24 cellular contexts compared by ENCODE assay signal in the genomic region with DNA sequence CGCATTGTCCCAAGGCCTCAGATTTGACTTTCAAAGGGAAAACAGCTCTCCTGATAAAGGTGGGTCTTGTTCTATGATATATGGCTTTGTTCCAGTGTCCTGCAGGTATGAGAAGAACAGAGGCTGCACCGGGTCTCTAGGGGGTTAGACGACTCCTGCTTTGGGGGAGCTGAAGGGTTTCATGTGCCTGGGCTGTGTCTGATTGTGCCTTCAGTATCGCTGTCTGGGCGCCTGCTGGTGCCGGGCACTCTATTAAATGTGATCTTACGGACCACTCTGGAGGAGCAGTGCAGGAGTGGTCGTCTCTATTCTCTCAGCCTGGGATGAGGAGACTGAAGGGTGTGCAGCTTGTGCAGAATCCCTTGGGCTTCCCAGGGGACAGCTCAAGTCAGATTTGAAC.
"Had no signal": no experiment of that assay in that cellular context is flagged by ENCODE, and none has a peak within 500 bp of the region (broad histone marks: within the 10 kb centered on the region; RNA-seq: fewer than 3 reads in every experiment).

No MANE protein-coding gene starts in this region.

- H3K9me3 ChIP-seq: breast epithelium, prostate gland, sigmoid colon, upper lobe of left lung had no signal

- H3K27me3 ChIP-seq: breast epithelium, sigmoid colon, upper lobe of left lung had no signal

- FAIRE-seq: frontal cortex, islet of Langerhans, small intestine had no signal

- H3K4me3 ChIP-seq: breast epithelium, prostate gland, sigmoid colon had no signal

- H3K27ac ChIP-seq: breast epithelium, prostate gland, sigmoid colon had no signal

- H3K27ac Mint-ChIP-seq: activated CD8-positive, alpha-beta T cell treated with anti-CD3 and anti-CD28 coated beads for 36 hours; activated naive CD4-positive, alpha-beta T cell treated with anti-CD3 and anti-CD28 coated beads, Interleukin-2, amount 50 U/mL, for 24 hours; activated T-helper 2 cell treated with anti-CD3 and anti-CD28 coated beads, Interferon-gamma antibody, Interleukin-2, Interleukin-4, amounts not matched to agents 10 μg/mL and 5 μg/mL and 100 μg/mL, durations not matched to agents 14 hours and 24 hours and 36 hours; stimulated activated effector memory CD8-positive, alpha-beta T cell treated with anti-CD3 and anti-CD28 coated beads, Interleukin-12 subunit alpha, Interleukin-12 subunit beta, amount 100 ng/mL, for 72 hours; stimulated activated naive CD8-positive, alpha-beta T cell treated with anti-CD3 and anti-CD28 coated beads, Interleukin-15, Interleukin-2, amounts not matched to agents 100 ng/mL and 50 ng/mL, for 24 hours had no signal

- H3K9me3 Mint-ChIP-seq: activated CD8-positive, alpha-beta T cell treated with anti-CD3 and anti-CD28 coated beads for 36 hours; activated naive CD4-positive, alpha-beta T cell treated with anti-CD3 and anti-CD28 coated beads, Interleukin-2, amount 50 U/mL, for 24 hours; activated T-helper 2 cell treated with anti-CD3 and anti-CD28 coated beads, Interferon-gamma antibody, Interleukin-2, Interleukin-4, amounts not matched to agents 10 μg/mL and 5 μg/mL and 100 μg/mL, durations not matched to agents 14 hours and 24 hours and 36 hours; central memory CD8-positive, alpha-beta T cell; naive B cell; stimulated activated effector memory CD8-positive, alpha-beta T cell treated with anti-CD3 and anti-CD28 coated beads, Interleukin-12 subunit alpha, Interleukin-12 subunit beta, amount 100 ng/mL, for 72 hours; stimulated activated naive CD8-positive, alpha-beta T cell treated with anti-CD3 and anti-CD28 coated beads, Interleukin-15, Interleukin-2, amounts not matched to agents 100 ng/mL and 50 ng/mL, for 24 hours had no signal

- H3K36me3 ChIP-seq: breast epithelium, prostate gland, sigmoid colon, upper lobe of left lung had no signal

- DNase-seq: activated CD4-positive, alpha-beta T cell treated with anti-CD3 and anti-CD28 coated beads, Interleukin-2, amount 50 U/mL, for 1 hour; activated CD4-positive, CD25-positive, alpha-beta regulatory T cell treated with anti-CD3 and anti-CD28 coated beads, Interleukin-2, amount 50 U/mL, for 72 hours; activated CD8-positive, alpha-beta T cell treated with anti-CD3 and anti-CD28 coated beads for 36 hours; activated T-cell treated with anti-CD3 and anti-CD28 coated beads, Interleukin-2, amount 50 U/mL, for 48 hours; dermis blood vessel endothelial cell; effector CD4-positive, alpha-beta T cell; left cardiac atrium; left ventricle myocardium superior; mammary epithelial cell; naive B cell; sigmoid colon; stimulated activated CD4-positive, alpha-beta T cell treated with anti-CD3 and anti-CD28 coated beads, Interleukin-4, amount 100 ng/mL, for 24 hours; T-helper 2 cell; upper lobe of left lung had no signal

- ATAC-seq: activated CD8-positive, alpha-beta T cell treated with anti-CD3 and anti-CD28 coated beads for 36 hours; left cardiac atrium; left ventricle myocardium superior; stimulated activated effector memory CD8-positive, alpha-beta T cell treated with anti-CD3 and anti-CD28 coated beads, Interleukin-12 subunit alpha, Interleukin-12 subunit beta, amount 100 ng/mL, for 72 hours had no signal

- H3K36me3 Mint-ChIP-seq: activated naive CD4-positive, alpha-beta T cell treated with anti-CD3 and anti-CD28 coated beads, Interleukin-2, amount 50 U/mL, for 24 hours; naive B cell; stimulated activated effector memory CD8-positive, alpha-beta T cell treated with anti-CD3 and anti-CD28 coated beads, Interleukin-12 subunit alpha, Interleukin-12 subunit beta, amount 100 ng/mL, for 72 hours had no signal

- H3K4me3 Mint-ChIP-seq: activated CD8-positive, alpha-beta T cell treated with anti-CD3 and anti-CD28 coated beads for 36 hours; activated naive CD4-positive, alpha-beta T cell treated with anti-CD3 and anti-CD28 coated beads, Interleukin-2, amount 50 U/mL, for 24 hours; central memory CD8-positive, alpha-beta T cell; stimulated activated effector memory CD8-positive, alpha-beta T cell treated with anti-CD3 and anti-CD28 coated beads, Interleukin-12 subunit alpha, Interleukin-12 subunit beta, amount 100 ng/mL, for 72 hours; stimulated activated naive CD8-positive, alpha-beta T cell treated with anti-CD3 and anti-CD28 coated beads, Interleukin-15, Interleukin-2, amounts not matched to agents 100 ng/mL and 50 ng/mL, for 24 hours had no signal

- H3K4me1 Mint-ChIP-seq: activated naive CD4-positive, alpha-beta T cell treated with anti-CD3 and anti-CD28 coated beads, Interleukin-2, amount 50 U/mL, for 24 hours; central memory CD8-positive, alpha-beta T cell; stimulated activated effector memory CD8-positive, alpha-beta T cell treated with anti-CD3 and anti-CD28 coated beads, Interleukin-12 subunit alpha, Interleukin-12 subunit beta, amount 100 ng/mL, for 72 hours had no signal

- H3K4me1 ChIP-seq: breast epithelium, prostate gland, sigmoid colon had no signal

- H3K27me3 Mint-ChIP-seq: stimulated activated naive CD8-positive, alpha-beta T cell treated with anti-CD3 and anti-CD28 coated beads, Interleukin-15, Interleukin-2, amounts not matched to agents 100 ng/mL and 50 ng/mL, for 24 hours had no signal
